Comparison of ENCODE assay signal across 15 cellular contexts in genomic region chr17:32019228-32019627, GRCh38. TPM values are rescaled to one million over a fixed set of nuclear protein-coding genes. Genes with fewer than 3 reads are reported as not detected.
DNase-seq lines count a peak whose midpoint lies in the region; TF ChIP-seq lines count a peak whose summit lies in the region.
"Had no signal": no experiment of that assay in that cellular context is flagged by ENCODE, and none has a peak within 500 bp of the region (broad histone marks: within the 10 kb centered on the region; RNA-seq: fewer than 3 reads in every experiment).

No MANE protein-coding gene starts in this region.

- no peak overlapping the region for H3K4me3 ChIP-seq in retinal pigment epithelial cell (ENCODE audit: low read length)
- H3K4me3 ChIP-seq: BLaER1, GM12878, GM23248 had no signal

- no peak overlapping the region for H3K27ac Mint-ChIP-seq in activated CD4-positive, alpha-beta T cell treated with anti-CD3 and anti-CD28 coated beads, Interleukin-2, amount 10 ng/mL, durations not matched to agents 7 days and 5 days

- DNase-seq in NCI-H2107 treated with DMSO at 0.1 percent for 48 hours (lab: John Stamatoyannopoulos, UW; ENCODE audit: unreplicated experiment) (peak; percentile 63), NCI-H2107 (lab: John Stamatoyannopoulos, UW) (no peak), DMS53 treated with DMSO at 0.1 percent for 48 hours (lab: John Stamatoyannopoulos, UW; ENCODE audit: unreplicated experiment) (peak; percentile 69), NCI-H69 (lab: John Stamatoyannopoulos, UW) (peak; percentile 52), retinal pigment epithelial cell (ENCODE audit: low read depth) (peak; percentile 68), DMS 273 (lab: John Stamatoyannopoulos, UW; ENCODE audit: unreplicated experiment) (no peak)
- no peak for DNase-seq in activated CD4-positive, alpha-beta T cell treated with anti-CD3 and anti-CD28 coated beads, Interleukin-2, amount 10 ng/mL, durations not matched to agents 7 days and 5 days
- DNase-seq: 8988T; AML-193; Caco-2; CD8-positive, alpha-beta memory T cell; DMS79; GM23248 had no signal

- H3K4me3 Mint-ChIP-seq in activated CD4-positive, alpha-beta T cell treated with anti-CD3 and anti-CD28 coated beads, Interleukin-2, amount 10 ng/mL, durations not matched to agents 7 days and 5 days = no peak overlapping the region
- H3K4me3 Mint-ChIP-seq: CD8-positive, alpha-beta memory T cell had no signal

- H3K36me3 Mint-ChIP-seq in activated CD4-positive, alpha-beta T cell treated with anti-CD3 and anti-CD28 coated beads, Interleukin-2, amount 10 ng/mL, durations not matched to agents 7 days and 5 days (ENCODE audit: low read depth) = peaks cover 26% of the 10 kb centered on the region

- TF ChIP-seq CTCF in retinal pigment epithelial cell (conservative IDR thresholded peaks at IDR 0.05; ENCODE audit: low read depth, low read length) = no peak

- CTCF ChIA-PET in activated CD4-positive, alpha-beta T cell treated with anti-CD3 and anti-CD28 coated beads, Interleukin-2, amount 10 ng/mL, durations not matched to agents 7 days and 5 days (lab: Charles Lee) = interaction anchor here (4.3 kb wide), 1 partner anchor 12 kb away, joined by 24 read pairs; the partner anchor contains the start of gene LRRC37B

- no peaks in the 10 kb centered on the region for H3K27me3 Mint-ChIP-seq in activated CD4-positive, alpha-beta T cell treated with anti-CD3 and anti-CD28 coated beads, Interleukin-2, amount 10 ng/mL, durations not matched to agents 7 days and 5 days
- H3K27me3 Mint-ChIP-seq: CD8-positive, alpha-beta memory T cell had no signal

- H3K4me1 Mint-ChIP-seq in activated CD4-positive, alpha-beta T cell treated with anti-CD3 and anti-CD28 coated beads, Interleukin-2, amount 10 ng/mL, durations not matched to agents 7 days and 5 days = peaks cover 28% of the 10 kb centered on the region

- no peaks in the 10 kb centered on the region for H3K9me3 Mint-ChIP-seq in activated CD4-positive, alpha-beta T cell treated with anti-CD3 and anti-CD28 coated beads, Interleukin-2, amount 10 ng/mL, durations not matched to agents 7 days and 5 days
- H3K9me3 Mint-ChIP-seq: CD8-positive, alpha-beta memory T cell had no signal

- POLR2A ChIA-PET in activated CD4-positive, alpha-beta T cell treated with anti-CD3 and anti-CD28 coated beads, Interleukin-2, amount 10 ng/mL, durations not matched to agents 7 days and 5 days (lab: Charles Lee) = no interaction called here

RNA-seq across cellular contexts. Expression of gene LRRC37B, which starts 12.0 kb away (rescaled TPM):
- 10 to 100 TPM; 33.0 to 36.3 TPM for total RNA-seq in activated CD4-positive, alpha-beta T cell treated with anti-CD3 and anti-CD28 coated beads, Interleukin-2, amount 10 ng/mL, durations not matched to agents 7 days and 5 days

Comparison
In these comparisons a context has a peak if more than half of its experiments do, and no peak if none do; other contexts are left out.
1. DNase-seq: peak in NCI-H2107 treated with DMSO at 0.1 percent for 48 hours (single experiment), DMS53 treated with DMSO at 0.1 percent for 48 hours (single experiment), NCI-H69 (single experiment) and retinal pigment epithelial cell (single experiment); none in NCI-H2107 (single experiment), DMS 273 (single experiment) and activated CD4-positive, alpha-beta T cell treated with anti-CD3 and anti-CD28 coated beads, Interleukin-2, amount 10 ng/mL, durations not matched to agents 7 days and 5 days (single experiment).